In the genomic region with DNA sequence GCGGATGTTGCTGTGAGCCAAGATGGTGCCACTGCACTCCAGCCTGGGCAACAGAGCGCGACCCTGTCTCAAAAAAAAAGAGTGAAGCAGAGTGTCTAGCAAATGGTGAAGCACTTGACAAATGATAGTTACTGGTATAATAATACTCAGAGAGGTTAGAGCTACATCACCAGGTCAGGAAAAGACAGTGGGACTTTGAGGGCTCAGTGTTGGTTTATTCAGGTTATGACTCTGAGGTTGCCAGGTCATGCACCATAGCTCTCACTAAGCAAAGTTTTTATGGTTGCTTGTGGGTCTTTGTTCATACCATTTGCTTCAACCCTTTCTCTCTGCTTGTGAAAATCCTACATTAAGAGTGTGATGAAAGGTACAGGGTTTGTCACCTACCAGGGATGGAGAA, we compare ENCODE assay signal across 1 cellular context.
TF ChIP-seq lines count a peak whose summit lies in the region.

No MANE protein-coding gene starts in this region.

TF ChIP-seq in GM12878, 131 proteins besides CTCF, POLR2A, EP300 and RAD21 (continued from another document):
- no peak for TF ChIP-seq ZBTB40 (IDR thresholded peaks at IDR 0.05; ENCODE audit: borderline replicate concordance)
